In genomic region chr14:74881425-74882102, GRCh38 we compare ENCODE assay signal across 8 cellular contexts. TPM values are rescaled to one million over a fixed set of nuclear protein-coding genes. Genes with fewer than 3 reads are reported as not detected.
DNase-seq lines count a peak whose midpoint lies in the region; ATAC-seq and TF ChIP-seq lines count a peak whose summit lies in the region.

DLST (plus strand) TSS chr14:74881916; CDS start chr14:74881954, 38 bp downstream.

- H3K4me1 ChIP-seq in right atrium auricular region = peaks cover 0 to 47% of the 10 kb centered on the region in 2 donors
- H3K4me1 ChIP-seq in uterus = peaks cover 8 to 9% of the 10 kb centered on the region in 2 donors

- TF ChIP-seq POLR2A in uterus (IDR thresholded peaks at IDR 0.05) = peak; percentile 52 to 87

- peak; percentile 61 for ATAC-seq in GM18499 (IDR thresholded peaks at IDR 0.05; ENCODE audit: insufficient read depth, unreplicated experiment)
- ATAC-seq in HG02885 (IDR thresholded peaks at IDR 0.05; ENCODE audit: poor library complexity, unreplicated experiment) = peak; percentile 87

- intact Hi-C loops in uterus (cut with DNase I; ENCODE audit: low total_unique reads) = no loop called here

- peak within 1 kb of the TSS; percentile 92 for H3K27ac ChIP-seq in angular gyrus (ENCODE audit: low read depth, low read length)
- peak within 1 kb of the TSS; percentile 89 to 93 for H3K27ac ChIP-seq in right atrium auricular region
- peak within 1 kb of the TSS; percentile 92 to 97 for H3K27ac ChIP-seq in uterus

- H3K9me3 ChIP-seq in right atrium auricular region (no peaks in the 10 kb centered on the region), uterus (no peaks in the 10 kb centered on the region)

- H3K4me3 ChIP-seq in right atrium auricular region (peak within 1 kb of the TSS; percentile 81 to 90), uterus (peak within 1 kb of the TSS; percentile 73 to 99)

- H3K27me3 ChIP-seq in right atrium auricular region = no peaks in the 10 kb centered on the region
- no peaks in the 10 kb centered on the region for H3K27me3 ChIP-seq in uterus

- TF ChIP-seq CTCF in right atrium auricular region (IDR thresholded peaks at IDR 0.05) (no peak), uterus (IDR thresholded peaks at IDR 0.05) (peak in 1 of 4 experiments; percentile 30)

- H3K36me3 ChIP-seq in right atrium auricular region (no peaks in the 10 kb centered on the region), uterus (no peaks in the 10 kb centered on the region)

- peak; percentile 61 for DNase-seq in NCI-H187 treated with DMSO at 0.1 percent for 48 hours (lab: John Stamatoyannopoulos, UW)
- peak; percentile 62 to 90 (median 76) for DNase-seq in T-helper 2 cell
- peak; percentile 85 for DNase-seq in right atrium auricular region (ENCODE audit: low spot score)
- peak; percentile 53 for DNase-seq in pulmonary artery endothelial cell (ENCODE audit: low read depth, low spot score)
- peak; percentile 80 to 88 for DNase-seq in uterus

RNA-seq across cellular contexts. Expression of gene DLST, which starts in this region (rescaled TPM):
- total RNA-seq in right atrium auricular region = 100 to 1,000 TPM in 1 of 2 donors, 10 to 100 TPM in 1; 71.1 to 105 TPM
- total RNA-seq in pulmonary artery endothelial cell = 66.0 and 75.3 TPM in 2 replicates
- 10 to 100 TPM; 31.8 to 77.2 (median 62.7) TPM for total RNA-seq in uterus

Comparison
In these comparisons a context has a peak if more than half of its experiments do, and no peak if none do; other contexts are left out.
1. Peak in every context shown above with its lines: DNase-seq, ATAC-seq, H3K4me3 ChIP-seq and H3K27ac ChIP-seq.